ENCODE assay signal across 8 cellular contexts in genomic region chr7:137934941-137935848, GRCh38.
DNase-seq lines count a peak whose midpoint lies in the region; ATAC-seq, FAIRE-seq and TF ChIP-seq lines count a peak whose summit lies in the region.

No MANE protein-coding gene starts in this region.

- peaks cover 3% of the 10 kb centered on the region; the same call in 1 of the 2 replicates for H3K36me3 ChIP-seq in ACC112 (ENCODE audit: insufficient read depth, low read length)
- H3K36me3 ChIP-seq in transverse colon, result no peaks in the 10 kb centered on the region
- no peaks in the 10 kb centered on the region for H3K36me3 ChIP-seq in ovary

- TF ChIP-seq EP300 in transverse colon (IDR thresholded peaks at IDR 0.05; ENCODE audit: low read depth) (no peak), ovary (IDR thresholded peaks at IDR 0.05) (no peak)

- intact Hi-C loops in transverse colon (cut with DNase I; ENCODE audit: low total_unique reads) (no loop called here), ovary (cut with DNase I) (loop anchor here in 1 of 4 donors (10.0 kb wide), 1 partner anchor 60 kb away; no protein-coding TSS in a partner anchor)

- H3K27me3 ChIP-seq in ACC112 (ENCODE audit: insufficient read depth, low read length) (no peaks in the 10 kb centered on the region), transverse colon (no peaks in the 10 kb centered on the region), ovary (no peaks in the 10 kb centered on the region)

- peaks cover 71% of the 10 kb centered on the region for H3K4me1 ChIP-seq in ACC112 (ENCODE audit: control insufficient read depth, insufficient read depth, low read length, unreplicated experiment)
- peaks cover 30 to 66% (median 56%) of the 10 kb centered on the region in 4 donors for H3K4me1 ChIP-seq in transverse colon
- H3K4me1 ChIP-seq in ovary (ENCODE audit: insufficient read depth), result peaks cover 23% of the 10 kb centered on the region

- H3K27ac ChIP-seq in ACC112 (ENCODE audit: low read depth, low read length) (peak overlapping the region; percentile 94), caudate nucleus (ENCODE audit: low read depth, low read length) (peak overlapping the region; percentile 24), transverse colon (peak overlapping the region; percentile 67 to 76 (median 74)), ovary (no peak overlapping the region)

- FAIRE-seq in GM19239 (lab: Jason Lieb, UNC) (peak; percentile 53), RCC 7860 (lab: Jason Lieb, UNC) (no peak)

- H3K79me2 ChIP-seq in ACC112 (ENCODE audit: control insufficient read depth, insufficient read depth, low read length, unreplicated experiment), result peaks cover 77% of the 10 kb centered on the region

- peak; percentile 83 for ATAC-seq in HG03159 (IDR thresholded peaks at IDR 0.05; ENCODE audit: unreplicated experiment)

- TF ChIP-seq POLR2A in transverse colon (IDR thresholded peaks at IDR 0.05) (no peak), ovary (IDR thresholded peaks at IDR 0.05) (no peak)

- H3K4me3 ChIP-seq in ACC112 (ENCODE audit: low read depth, low read length) (no peak overlapping the region), transverse colon (peak overlapping the region in 3 of 4 donors; percentile 8 to 29 (median 8)), ovary (no peak overlapping the region)

- TF ChIP-seq CTCF in transverse colon (IDR thresholded peaks at IDR 0.05) (no peak), ovary (IDR thresholded peaks at IDR 0.05) (no peak)

- in situ Hi-C loops in transverse colon (cut with MboI; ENCODE audit: low pct_ligation_motif_present in 1 of 4, low pct_unique_long_range_greater_than_20kb in 1 of 4, low sequenced_read_pairs in 3 of 4), result loop anchor here in 1 of 4 donors (10.0 kb wide), 1 partner anchor 60 kb away; no protein-coding TSS in a partner anchor

- no peak for DNase-seq in GM19239 (ENCODE audit: insufficient read length, low spot score)
- no peak for DNase-seq in caudate nucleus (lab: John Stamatoyannopoulos, UW)
- DNase-seq in transverse colon, result no peak
- DNase-seq in RCC 7860 (ENCODE audit: low spot score), result no peak
- no peak for DNase-seq in NK-92 (lab: John Stamatoyannopoulos, UW; ENCODE audit: unreplicated experiment)
- DNase-seq in ovary, result no peak

- H2AFZ ChIP-seq in ACC112 (ENCODE audit: low read length, unreplicated experiment), result no peak overlapping the region

- WGBS in transverse colon (ENCODE audit: low coverage in 1 of 2), 2 donors, result 40 to 42% methylated on average over 7 of the region's 7 CpGs
- WGBS in ovary, 3 donors, result 65 to 78% (median 73%) methylated on average over 7 of the region's 7 CpGs

- H3K9me3 ChIP-seq in transverse colon (no peaks in the 10 kb centered on the region), ovary (no peaks in the 10 kb centered on the region)

Comparison
In these comparisons a context has a peak if more than half of its experiments do, and no peak if none do; other contexts are left out.
1. H3K27ac ChIP-seq: peak in ACC112 (single experiment), caudate nucleus (single experiment) and transverse colon (4 of 4); none in ovary (0 of 2).
2. H3K4me3 ChIP-seq: peak in transverse colon (3 of 4); none in ACC112 (single experiment) and ovary (single experiment).